10 cellular contexts compared by ENCODE assay signal in genomic region chr17:75315541-75316243, GRCh38. TPM values are rescaled to one million over a fixed set of nuclear protein-coding genes. Genes with fewer than 3 reads are reported as not detected.
DNase-seq lines count a peak whose midpoint lies in the region; ATAC-seq and TF ChIP-seq lines count a peak whose summit lies in the region.
"Had no signal": no experiment of that assay in that cellular context is flagged by ENCODE, and none has a peak within 500 bp of the region (broad histone marks: within the 10 kb centered on the region; RNA-seq: fewer than 3 reads in every experiment).

No MANE protein-coding gene starts in this region.

- CTCF ChIA-PET in IMR-90 (lab: Yijun Ruan, JAX), result interaction anchor here (0.7 kb wide), 1 partner anchor 45 kb away, joined by 3 read pairs; the partner anchor contains the start of gene MIF4GD

- H3K27ac Mint-ChIP-seq in activated T-helper 2 cell treated with anti-CD3 and anti-CD28 coated beads, Interferon-gamma antibody, Interleukin-2, Interleukin-4, amounts not matched to agents 10 μg/mL and 5 μg/mL and 100 μg/mL, durations not matched to agents 14 hours and 24 hours and 36 hours, result peak overlapping the region; percentile 87
- peak overlapping the region; percentile 8 for H3K27ac Mint-ChIP-seq in neural progenitor cell

- H4K20me1 ChIP-seq in IMR-90 (ENCODE audit: insufficient read depth, low read length) (peaks cover 6% of the 10 kb centered on the region; the same call in 1 of the 2 replicates), neural progenitor cell (ENCODE audit: low read depth) (peaks cover 14% of the 10 kb centered on the region)

- BruUV-seq in IMR-90 (replicated peaks; lab: Mats Ljungman, UMichigan), result no TSS peak

- no peaks in the 10 kb centered on the region for H3K27me3 Mint-ChIP-seq in activated T-helper 2 cell treated with anti-CD3 and anti-CD28 coated beads, Interferon-gamma antibody, Interleukin-2, Interleukin-4, amounts not matched to agents 10 μg/mL and 5 μg/mL and 100 μg/mL, durations not matched to agents 14 hours and 24 hours and 36 hours (ENCODE audit: low read depth)
- H3K27me3 Mint-ChIP-seq in neural progenitor cell (ENCODE audit: insufficient read depth, low read depth), result peaks cover 7% of the 10 kb centered on the region

- no peak for TF ChIP-seq RAD21 in IMR-90 (IDR thresholded peaks at IDR 0.05; ENCODE audit: low read length)

- TF ChIP-seq POLR2A in IMR-90 (IDR thresholded peaks at IDR 0.05; ENCODE audit: low read depth, low read length), result no peak

- H2BK120ac ChIP-seq in IMR-90 (ENCODE audit: low read depth, low read length), result no peak overlapping the region

- 83% methylated on average over 2 of the region's 19 CpGs; no CpG with 5 or more reads in 1 of the 2 experiments for WGBS in IMR-90 (ENCODE audit: extremely low coverage in 2 of 2, insufficient read length in 1 of 2), 2 experiments

- peak; percentile 26 for DNase-seq in EL
- DNase-seq in IMR-90, result peak; percentile 47
- DNase-seq in activated T-helper 2 cell treated with anti-CD3 and anti-CD28 coated beads, Interferon-gamma antibody, Interleukin-2, Interleukin-4, amounts not matched to agents 10 μg/mL and 5 μg/mL and 100 μg/mL, durations not matched to agents 14 hours and 24 hours and 36 hours (ENCODE audit: low spot score), result no peak
- DNase-seq in neural progenitor cell (ENCODE audit: low spot score), result no peak
- DNase-seq in inferior parietal cortex (ENCODE audit: extremely low spot score), result no peak
- DNase-seq in MG63, result no peak
- no peak for DNase-seq in germinal center (ENCODE audit: low spot score)
- DNase-seq: DND-41, KG1 had no signal

- POLR2A ChIA-PET in IMR-90 (lab: Charles Lee; ENCODE audit: unreplicated experiment), result no interaction called here

- TF ChIP-seq CTCF in IMR-90 (conservative IDR thresholded peaks at IDR 0.05; ENCODE audit: low read depth, low read length) (no peak), neural progenitor cell (IDR thresholded peaks at IDR 0.05) (no peak)

- intact Hi-C loops in IMR-90 (cut with micrococcal nuclease), result no loop called here
- intact Hi-C loops in activated T-helper 2 cell treated with anti-CD3 and anti-CD28 coated beads, Interferon-gamma antibody, Interleukin-2, Interleukin-4, amounts not matched to agents 10 μg/mL and 5 μg/mL and 100 μg/mL, durations not matched to agents 14 hours and 24 hours and 36 hours (cut with micrococcal nuclease), result no loop called here

- H2BK5ac ChIP-seq in IMR-90 (ENCODE audit: low read depth, low read length, poor library complexity, severe bottlenecking), result no peak overlapping the region

- in situ Hi-C loops in IMR-90 (cut with MboI; ENCODE audit: low sequenced_read_pairs), result no loop called here

- H3K14ac ChIP-seq in IMR-90 (replicated peaks; ENCODE audit: low read depth, low read length), result no peak overlapping the region

- H3K4me1 ChIP-seq in IMR-90 (ENCODE audit: control insufficient read depth, insufficient read depth, low read length), result peaks cover 9% of the 10 kb centered on the region; the same call in 1 of the 2 replicates
- peaks cover 10% of the 10 kb centered on the region for H3K4me1 ChIP-seq in neural progenitor cell

- H3K27me3 ChIP-seq in IMR-90 (ENCODE audit: control insufficient read depth, insufficient read depth, low read length), result no peaks in the 10 kb centered on the region
- no peaks in the 10 kb centered on the region for H3K27me3 ChIP-seq in neural progenitor cell
- H3K27me3 ChIP-seq in MG63, result no peaks in the 10 kb centered on the region

- peak; percentile 62 for ATAC-seq in IMR-90 (ENCODE audit: low read depth)
- no peak for ATAC-seq in HG03520 (IDR thresholded peaks at IDR 0.05; ENCODE audit: unreplicated experiment)

- H3K27ac ChIP-seq in IMR-90 (ENCODE audit: insufficient read depth, low read length) (no peak overlapping the region), neural progenitor cell (no peak overlapping the region)

- no peak overlapping the region for H3K4ac ChIP-seq in IMR-90 (ENCODE audit: low read depth, low read length)

- no peak overlapping the region for H2AK9ac ChIP-seq in IMR-90 (replicated peaks; ENCODE audit: low read depth, low read length, poor library complexity)

- no peak overlapping the region for H3K18ac ChIP-seq in IMR-90 (ENCODE audit: low read depth, low read length)

- H3K9me3 Mint-ChIP-seq in activated T-helper 2 cell treated with anti-CD3 and anti-CD28 coated beads, Interferon-gamma antibody, Interleukin-2, Interleukin-4, amounts not matched to agents 10 μg/mL and 5 μg/mL and 100 μg/mL, durations not matched to agents 14 hours and 24 hours and 36 hours, result no peaks in the 10 kb centered on the region
- no peaks in the 10 kb centered on the region for H3K9me3 Mint-ChIP-seq in neural progenitor cell

- H2AFZ ChIP-seq in IMR-90 (replicated peaks; ENCODE audit: low read length, poor library complexity) (no peak overlapping the region), neural progenitor cell (replicated peaks) (no peak overlapping the region)

- H3K4me1 Mint-ChIP-seq in activated T-helper 2 cell treated with anti-CD3 and anti-CD28 coated beads, Interferon-gamma antibody, Interleukin-2, Interleukin-4, amounts not matched to agents 10 μg/mL and 5 μg/mL and 100 μg/mL, durations not matched to agents 14 hours and 24 hours and 36 hours (ENCODE audit: low read depth), result peaks cover 19% of the 10 kb centered on the region
- peaks cover 4% of the 10 kb centered on the region for H3K4me1 Mint-ChIP-seq in neural progenitor cell

- H2BK15ac ChIP-seq in IMR-90 (ENCODE audit: low read depth, low read length), result no peak overlapping the region

- no peak overlapping the region for H3K56ac ChIP-seq in IMR-90 (ENCODE audit: extremely low read depth, insufficient read depth, low read length)

- H2BK20ac ChIP-seq in IMR-90 (ENCODE audit: low read depth, low read length), result no peak overlapping the region

- H3K4me2 ChIP-seq in IMR-90 (ENCODE audit: low read depth, low read length) (no peak overlapping the region), neural progenitor cell (no peak overlapping the region)

- H3K9me3 ChIP-seq in IMR-90 (ENCODE audit: control insufficient read depth, insufficient read depth, low read length) (no peaks in the 10 kb centered on the region), neural progenitor cell (ENCODE audit: low read depth) (no peaks in the 10 kb centered on the region), MG63 (no peaks in the 10 kb centered on the region)

- H3K79me1 ChIP-seq in IMR-90 (ENCODE audit: low read depth in 1 of 2, low read length in 2 of 2), result peaks cover 0 to 20% of the 10 kb centered on the region in 2 experiments; a peak in 3 of 4 replicates

- H3K36me3 ChIP-seq in IMR-90 (ENCODE audit: control insufficient read depth, insufficient read depth, low read length), result peaks cover 20% of the 10 kb centered on the region; the same call in 1 of the 2 replicates
- no peaks in the 10 kb centered on the region for H3K36me3 ChIP-seq in neural progenitor cell
- H3K36me3 ChIP-seq in MG63, result peaks cover 27% of the 10 kb centered on the region

- no peak overlapping the region for H4K8ac ChIP-seq in IMR-90 (ENCODE audit: low read depth in 2 of 2, low read length in 2 of 2)

- peaks cover 12% of the 10 kb centered on the region for H3K9me1 ChIP-seq in IMR-90 (ENCODE audit: insufficient read depth, low read length)

- peak overlapping the region; percentile 23; the same call in 1 of the 2 replicates for H2AK5ac ChIP-seq in IMR-90 (ENCODE audit: low read depth, low read length)

- H3K9ac ChIP-seq in IMR-90 (ENCODE audit: low read depth, low read length) (no peak overlapping the region), neural progenitor cell (no peak overlapping the region)

- H4K91ac ChIP-seq in IMR-90 (ENCODE audit: insufficient read depth, low read depth, low read length), result no peak overlapping the region

- dilution Hi-C loops in IMR-90 (cut with HindIII; ENCODE audit: low sequenced_read_pairs, unreplicated experiment), result no loop called here

- no peak overlapping the region for H3K23ac ChIP-seq in IMR-90 (ENCODE audit: low read depth, low read length)

- H3K4me3 ChIP-seq in IMR-90 (ENCODE audit: insufficient read depth, low read depth, low read length) (no peak overlapping the region), neural progenitor cell (no peak overlapping the region), MG63 (no peak overlapping the region)

- H3K36me3 Mint-ChIP-seq in activated T-helper 2 cell treated with anti-CD3 and anti-CD28 coated beads, Interferon-gamma antibody, Interleukin-2, Interleukin-4, amounts not matched to agents 10 μg/mL and 5 μg/mL and 100 μg/mL, durations not matched to agents 14 hours and 24 hours and 36 hours (ENCODE audit: low read depth), result peaks cover 30% of the 10 kb centered on the region
- H3K36me3 Mint-ChIP-seq in neural progenitor cell, result peaks cover 8% of the 10 kb centered on the region

- peaks cover 9% of the 10 kb centered on the region for H3F3A ChIP-seq in neural progenitor cell (ENCODE audit: low read depth)

- H3K4me3 Mint-ChIP-seq in activated T-helper 2 cell treated with anti-CD3 and anti-CD28 coated beads, Interferon-gamma antibody, Interleukin-2, Interleukin-4, amounts not matched to agents 10 μg/mL and 5 μg/mL and 100 μg/mL, durations not matched to agents 14 hours and 24 hours and 36 hours (ENCODE audit: low read depth), result no peak overlapping the region
- H3K4me3 Mint-ChIP-seq in neural progenitor cell, result no peak overlapping the region

- no peak overlapping the region for H4K5ac ChIP-seq in IMR-90 (ENCODE audit: low read depth, low read length)

- H3K79me2 ChIP-seq in neural progenitor cell (ENCODE audit: low read depth), result no peaks in the 10 kb centered on the region

RNA-seq across cellular contexts. Expression of gene SLC25A19, which starts 26.5 kb away (rescaled TPM):
- total RNA-seq in IMR-90 (2012; rRNA removed) (8.3 and 9.1 TPM in 2 replicates), neural progenitor cell (ENCODE audit: low replicate concordance) (5.2 and 10.4 TPM in 2 replicates)
- polyA plus RNA-seq in IMR-90 (2012; rRNA removed), result 9.2 and 10.1 TPM in 2 replicates
- polyA plus RNA-seq in IMR-90 (2012; cell fraction: cytosol; rRNA removed), result 6.8 and 8.2 TPM in 2 replicates
- 7.1 and 9.9 TPM in 2 replicates for polyA plus RNA-seq in IMR-90 (2012; cell fraction: nucleus; rRNA removed; ENCODE audit: low replicate concordance)
- total RNA-seq in activated T-helper 2 cell treated with anti-CD3 and anti-CD28 coated beads, Interferon-gamma antibody, Interleukin-2, Interleukin-4, amounts not matched to agents 10 μg/mL and 5 μg/mL and 100 μg/mL, durations not matched to agents 14 hours and 24 hours and 36 hours, result 97.4 and 101 TPM in 2 replicates
- 17.8 and 21.7 TPM in 2 replicates for total RNA-seq in MG63 (2014; rRNA removed; shearing (Covaris generic); ENCODE audit: low replicate concordance)

RNA-seq across cellular contexts. Expression of gene MIF4GD, which starts 44.7 kb away (rescaled TPM):
- total RNA-seq in IMR-90 (2012; rRNA removed), result 3.3 and 4.1 TPM in 2 replicates
- 6.9 and 7.7 TPM in 2 replicates for polyA plus RNA-seq in IMR-90 (2012; rRNA removed)
- polyA plus RNA-seq in IMR-90 (2012; cell fraction: cytosol; rRNA removed), result 7.9 and 11.1 TPM in 2 replicates
- 5.9 and 6.9 TPM in 2 replicates for polyA plus RNA-seq in IMR-90 (2012; cell fraction: nucleus; rRNA removed; ENCODE audit: low replicate concordance)
- total RNA-seq in activated T-helper 2 cell treated with anti-CD3 and anti-CD28 coated beads, Interferon-gamma antibody, Interleukin-2, Interleukin-4, amounts not matched to agents 10 μg/mL and 5 μg/mL and 100 μg/mL, durations not matched to agents 14 hours and 24 hours and 36 hours, result 50.5 and 51.5 TPM in 2 replicates
- total RNA-seq in neural progenitor cell (ENCODE audit: low replicate concordance), result 17.7 and 27.5 TPM in 2 replicates
- 4.4 and 18.2 TPM in 2 replicates for total RNA-seq in MG63 (2014; rRNA removed; shearing (Covaris generic); ENCODE audit: low replicate concordance)

RNA-seq across cellular contexts. Expression of gene MRPS7, which starts 54.0 kb away (rescaled TPM):
- total RNA-seq in IMR-90 (2012; rRNA removed) (55.9 and 62.5 TPM in 2 replicates), neural progenitor cell (ENCODE audit: low replicate concordance) (43.3 and 48.7 TPM in 2 replicates)
- polyA plus RNA-seq in IMR-90 (2012; rRNA removed), result 60.5 and 70.3 TPM in 2 replicates
- polyA plus RNA-seq in IMR-90 (2012; cell fraction: cytosol; rRNA removed), result 35.4 and 53.8 TPM in 2 replicates
- polyA plus RNA-seq in IMR-90 (2012; cell fraction: nucleus; rRNA removed; ENCODE audit: low replicate concordance), result 22.2 and 34.6 TPM in 2 replicates
- total RNA-seq in activated T-helper 2 cell treated with anti-CD3 and anti-CD28 coated beads, Interferon-gamma antibody, Interleukin-2, Interleukin-4, amounts not matched to agents 10 μg/mL and 5 μg/mL and 100 μg/mL, durations not matched to agents 14 hours and 24 hours and 36 hours, result 99.4 and 101 TPM in 2 replicates
- total RNA-seq in MG63 (2014; rRNA removed; shearing (Covaris generic); ENCODE audit: low replicate concordance), result 78.0 and 101 TPM in 2 replicates

RNA-seq across cellular contexts. Expression of gene GGA3, which starts 54.3 kb away (rescaled TPM):
- 12.8 and 15.1 TPM in 2 replicates for total RNA-seq in IMR-90 (2012; rRNA removed)
- polyA plus RNA-seq in IMR-90 (2012; rRNA removed), result 35.2 and 37.7 TPM in 2 replicates
- polyA plus RNA-seq in IMR-90 (2012; cell fraction: cytosol; rRNA removed), result 11.8 and 16.9 TPM in 2 replicates
- polyA plus RNA-seq in IMR-90 (2012; cell fraction: nucleus; rRNA removed; ENCODE audit: low replicate concordance), result 173 and 223 TPM in 2 replicates
- 71.7 and 77.2 TPM in 2 replicates for total RNA-seq in activated T-helper 2 cell treated with anti-CD3 and anti-CD28 coated beads, Interferon-gamma antibody, Interleukin-2, Interleukin-4, amounts not matched to agents 10 μg/mL and 5 μg/mL and 100 μg/mL, durations not matched to agents 14 hours and 24 hours and 36 hours
- 28.0 and 37.3 TPM in 2 replicates for total RNA-seq in neural progenitor cell (ENCODE audit: low replicate concordance)
- 5.8 and 9.2 TPM in 2 replicates for total RNA-seq in MG63 (2014; rRNA removed; shearing (Covaris generic); ENCODE audit: low replicate concordance)

Comparison
In these comparisons a context has a peak if more than half of its experiments do, and no peak if none do; other contexts are left out.
1. DNase-seq: peak in EL (single experiment) and IMR-90 (single experiment); none in activated T-helper 2 cell treated with anti-CD3 and anti-CD28 coated beads, Interferon-gamma antibody, Interleukin-2, Interleukin-4, amounts not matched to agents 10 μg/mL and 5 μg/mL and 100 μg/mL, durations not matched to agents 14 hours and 24 hours and 36 hours (single experiment), neural progenitor cell (single experiment), inferior parietal cortex (single experiment), MG63 (single experiment) and germinal center (single experiment).